ENCODE assay signal across 18 cellular contexts in the genomic region with DNA sequence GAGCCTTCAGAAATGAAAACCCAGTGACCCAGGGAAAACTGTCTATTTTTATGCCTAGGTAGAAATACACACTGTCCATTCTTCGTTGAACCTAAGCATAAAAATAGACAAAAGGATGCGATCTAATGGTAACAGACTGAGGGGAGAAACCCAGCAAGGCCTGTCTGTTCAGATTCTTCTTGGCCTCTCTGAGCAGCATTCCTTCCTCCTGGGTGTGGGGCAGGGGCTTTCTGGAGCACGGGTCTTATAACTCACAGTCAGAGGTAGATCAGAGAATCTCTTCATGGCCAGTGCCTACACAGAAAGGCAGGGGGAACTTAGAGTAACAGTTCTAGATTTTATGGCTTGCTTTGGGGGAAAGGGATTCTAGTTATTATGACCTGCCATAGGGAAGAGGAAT. TPM values are rescaled to one million over a fixed set of nuclear protein-coding genes. Genes with fewer than 3 reads are reported as not detected.
DNase-seq lines count a peak whose midpoint lies in the region; ATAC-seq, FAIRE-seq and TF ChIP-seq lines count a peak whose summit lies in the region.
"Had no signal": no experiment of that assay in that cellular context is flagged by ENCODE, and none has a peak within 500 bp of the region (broad histone marks: within the 10 kb centered on the region; RNA-seq: fewer than 3 reads in every experiment).

No MANE protein-coding gene starts in this region.

- POLR2A ChIA-PET in activated B cell treated with CpG ODN at 0.5 μM for 24 hours (lab: Charles Lee), result interaction anchor here (0.7 to 5.8 kb wide), 8 partner anchors 9 to 68 kb away, joined by 3 to 62 read pairs (median 16); partner anchors contain the start of gene EML4
- POLR2A ChIA-PET in HepG2 (lab: Yijun Ruan, JAX), result interaction anchor here (4.1 kb wide), 1 partner anchor 31 kb away, joined by 110 read pairs; no protein-coding TSS in a partner anchor

- BruUV-seq in HepG2 (replicated peaks; lab: Mats Ljungman, UMichigan), result no TSS peak
- BruUV-seq in Calu3 (replicated peaks; lab: Mats Ljungman, UMichigan), result no TSS peak

- no peak overlapping the region for H3K4me3 ChIP-seq in HepG2 (replicated peaks in 1 of 3; ENCODE audit: insufficient read depth in 1 of 3, low read depth in 2 of 3, low read length in 3 of 3)
- H3K4me3 ChIP-seq: esophagus squamous epithelium, testis had no signal

- no peak overlapping the region for H2AFZ ChIP-seq in HepG2 (ENCODE audit: low read length)

- 90% methylated on average over 3 of the region's 3 CpGs for WGBS in HepG2 (ENCODE audit: low lambda C conversion rate)

- peaks cover 82% of the 10 kb centered on the region for H3K4me1 ChIP-seq in HepG2 (ENCODE audit: insufficient read depth, low read length)

- TF ChIP-seq EP300 in HepG2 (IDR thresholded peaks at IDR 0.05; ENCODE audit: low read depth in 2 of 2, low read length in 2 of 2) (no peak), HepG2 (CRISPR knock-in tag; IDR thresholded peaks at IDR 0.05; ENCODE audit: borderline replicate concordance) (no peak)

- H3K9me3 Mint-ChIP-seq in activated CD8-positive, alpha-beta memory T cell treated with anti-CD3 and anti-CD28 coated beads, Interleukin-2, amount 10 ng/mL, durations not matched to agents 7 days and 5 days (ENCODE audit: low read depth), result peaks cover 2% of the 10 kb centered on the region
- H3K9me3 Mint-ChIP-seq in activated B cell treated with CpG ODN at 0.5 μM for 24 hours, result no peaks in the 10 kb centered on the region
- peaks cover 12 to 15% of the 10 kb centered on the region in 2 donors for H3K9me3 Mint-ChIP-seq in stimulated activated naive CD8-positive, alpha-beta T cell treated with anti-CD3 and anti-CD28 coated beads, Interleukin-15, amount 100 ng/mL, for 72 hours
- H3K9me3 Mint-ChIP-seq in Calu3 (ENCODE audit: low read depth, unreplicated experiment), result peaks cover 4% of the 10 kb centered on the region

- peak overlapping the region; percentile 63 for H3K27ac Mint-ChIP-seq in activated CD8-positive, alpha-beta memory T cell treated with anti-CD3 and anti-CD28 coated beads, Interleukin-2, amount 10 ng/mL, durations not matched to agents 7 days and 5 days
- no peak overlapping the region for H3K27ac Mint-ChIP-seq in activated B cell treated with CpG ODN at 0.5 μM for 24 hours
- peak overlapping the region; percentile 42 to 80 for H3K27ac Mint-ChIP-seq in stimulated activated naive CD8-positive, alpha-beta T cell treated with anti-CD3 and anti-CD28 coated beads, Interleukin-15, amount 100 ng/mL, for 72 hours
- H3K27ac Mint-ChIP-seq in Calu3 (ENCODE audit: unreplicated experiment), result no peak overlapping the region
- H3K27ac Mint-ChIP-seq: progenitor cell of endocrine pancreas had no signal

- intact Hi-C loops in activated B cell treated with CpG ODN at 0.5 μM for 24 hours (cut with micrococcal nuclease) (loop anchor here (5.0 to 10.0 kb wide), 2 partner anchors 1068 to 1891 kb away; partner anchors contain the start of gene LRPPRC), HepG2 (cut with micrococcal nuclease; ENCODE audit: unreplicated experiment) (no loop called here), Calu3 (cut with micrococcal nuclease; ENCODE audit: unreplicated experiment) (no loop called here)

- no peak for FAIRE-seq in HepG2 (lab: Jason Lieb, UNC)
- FAIRE-seq: RCC 7860 had no signal

- peaks cover 8% of the 10 kb centered on the region; the same call in 1 of the 2 replicates for H3K9me3 ChIP-seq in HepG2 (ENCODE audit: low read length)
- H3K9me3 ChIP-seq: esophagus squamous epithelium, testis had no signal

- no peak for ATAC-seq in activated CD8-positive, alpha-beta memory T cell treated with anti-CD3 and anti-CD28 coated beads, Interleukin-2, amount 10 ng/mL, durations not matched to agents 7 days and 5 days
- ATAC-seq in activated B cell treated with CpG ODN at 0.5 μM for 24 hours (ENCODE audit: low read depth) (no peak), HepG2 (no peak)
- no peak for ATAC-seq in stimulated activated naive CD8-positive, alpha-beta T cell treated with anti-CD3 and anti-CD28 coated beads, Interleukin-15, amount 100 ng/mL, for 72 hours

- no peak for TF ChIP-seq POLR2A in HepG2 (IDR thresholded peaks at IDR 0.05; ENCODE audit: insufficient read depth in 1 of 2, low read depth in 2 of 2, low read length in 2 of 2)

- peaks cover 16% of the 10 kb centered on the region for H3K79me2 ChIP-seq in HepG2 (ENCODE audit: insufficient read depth, low read length)

- in situ Hi-C loops in HepG2 (cut with HindIII; ENCODE audit: extremely low pct_ligation_motif_present, low pct_unique_long_range_greater_than_20kb), result no loop called here

- TF ChIP-seq RAD21 in HepG2 (CRISPR knock-in tag; IDR thresholded peaks at IDR 0.05), result no peak

- CTCF ChIA-PET in activated CD8-positive, alpha-beta memory T cell treated with anti-CD3 and anti-CD28 coated beads, Interleukin-2, amount 10 ng/mL, durations not matched to agents 7 days and 5 days (lab: Charles Lee), result interaction anchor here (1.3 to 2.2 kb wide), 2 partner anchors 29 to 31 kb away, joined by 5 to 7 read pairs; no protein-coding TSS in a partner anchor
- CTCF ChIA-PET in activated B cell treated with CpG ODN at 0.5 μM for 24 hours (lab: Charles Lee) (no interaction called here), HepG2 (lab: Yijun Ruan, JAX; ENCODE audit: low intra/inter-chr PET ratio, low total read pairs) (no interaction called here), Calu3 (lab: Charles Lee) (no interaction called here)

- no peaks in the 10 kb centered on the region for H3K36me3 ChIP-seq in HepG2 (replicated peaks in 1 of 2; ENCODE audit: control insufficient read depth in 1 of 2, insufficient read depth in 2 of 2, low read length in 2 of 2)
- H3K36me3 ChIP-seq: esophagus squamous epithelium had no signal

- DNase-seq in activated CD8-positive, alpha-beta memory T cell treated with anti-CD3 and anti-CD28 coated beads, Interleukin-2, amount 10 ng/mL, durations not matched to agents 7 days and 5 days, result no peak
- no peak for DNase-seq in activated CD8-positive, alpha-beta memory T cell treated with anti-CD3 and anti-CD28 coated beads, Interleukin-2, amount 50 U/mL, for 4 hours
- no peak for DNase-seq in activated B cell treated with CpG ODN at 0.5 μM for 24 hours
- DNase-seq in HepG2 (ENCODE audit: low spot score), result no peak
- DNase-seq in stimulated activated naive CD8-positive, alpha-beta T cell treated with anti-CD3 and anti-CD28 coated beads, Interleukin-15, amount 100 ng/mL, for 72 hours, result no peak
- no peak for DNase-seq in NCI-H446 (lab: John Stamatoyannopoulos, UW)
- no peak for DNase-seq in Calu3
- DNase-seq in DMS53 (lab: John Stamatoyannopoulos, UW), result no peak
- DNase-seq: ACHN, anterior cingulate cortex, esophagus squamous epithelium, Karpas-422, kidney glomerular epithelial cell, NCI-H146, NCI-H510A, testis had no signal

- H3K27me3 Mint-ChIP-seq in activated CD8-positive, alpha-beta memory T cell treated with anti-CD3 and anti-CD28 coated beads, Interleukin-2, amount 10 ng/mL, durations not matched to agents 7 days and 5 days, result no peaks in the 10 kb centered on the region
- no peaks in the 10 kb centered on the region for H3K27me3 Mint-ChIP-seq in activated B cell treated with CpG ODN at 0.5 μM for 24 hours
- H3K27me3 Mint-ChIP-seq in stimulated activated naive CD8-positive, alpha-beta T cell treated with anti-CD3 and anti-CD28 coated beads, Interleukin-15, amount 100 ng/mL, for 72 hours, result no peaks in the 10 kb centered on the region
- no peaks in the 10 kb centered on the region for H3K27me3 Mint-ChIP-seq in Calu3 (ENCODE audit: unreplicated experiment)
- H3K27me3 Mint-ChIP-seq: progenitor cell of endocrine pancreas had no signal

- no peaks in the 10 kb centered on the region for H3K27me3 ChIP-seq in HepG2 (ENCODE audit: control insufficient read depth in 1 of 2, insufficient read depth in 2 of 2, low read length in 2 of 2)
- H3K27me3 ChIP-seq: esophagus squamous epithelium, testis had no signal

- peaks cover 14% of the 10 kb centered on the region for H3K36me3 Mint-ChIP-seq in activated CD8-positive, alpha-beta memory T cell treated with anti-CD3 and anti-CD28 coated beads, Interleukin-2, amount 10 ng/mL, durations not matched to agents 7 days and 5 days
- H3K36me3 Mint-ChIP-seq in activated B cell treated with CpG ODN at 0.5 μM for 24 hours (ENCODE audit: low read depth) (no peaks in the 10 kb centered on the region), Calu3 (ENCODE audit: insufficient read depth, unreplicated experiment) (peaks cover 14% of the 10 kb centered on the region)

- no peak overlapping the region for H3K4me3 Mint-ChIP-seq in activated CD8-positive, alpha-beta memory T cell treated with anti-CD3 and anti-CD28 coated beads, Interleukin-2, amount 10 ng/mL, durations not matched to agents 7 days and 5 days
- H3K4me3 Mint-ChIP-seq in activated B cell treated with CpG ODN at 0.5 μM for 24 hours (peak overlapping the region; percentile 55), Calu3 (ENCODE audit: low read depth, unreplicated experiment) (no peak overlapping the region)
- H3K4me3 Mint-ChIP-seq in stimulated activated naive CD8-positive, alpha-beta T cell treated with anti-CD3 and anti-CD28 coated beads, Interleukin-15, amount 100 ng/mL, for 72 hours, result no peak overlapping the region

- TF ChIP-seq CTCF in activated B cell treated with CpG ODN at 0.5 μM for 24 hours (IDR thresholded peaks at IDR 0.05) (no peak), HepG2 (CRISPR knock-in tag; IDR thresholded peaks at IDR 0.05) (no peak), Calu3 (IDR thresholded peaks at IDR 0.05; ENCODE audit: unreplicated experiment) (no peak)

- no peaks in the 10 kb centered on the region for H4K20me1 ChIP-seq in HepG2 (ENCODE audit: insufficient read depth, low read length)

- H3K9ac ChIP-seq in HepG2 (ENCODE audit: insufficient read depth, low read depth, low read length), result no peak overlapping the region

- peak overlapping the region; percentile 76 for H3K27ac ChIP-seq in HepG2 (ENCODE audit: extremely low read length, insufficient read depth, low read length)
- H3K27ac ChIP-seq: testis had no signal

- no peak overlapping the region for H3K4me2 ChIP-seq in HepG2 (ENCODE audit: low read depth, low read length)

- H3K4me1 Mint-ChIP-seq in activated CD8-positive, alpha-beta memory T cell treated with anti-CD3 and anti-CD28 coated beads, Interleukin-2, amount 10 ng/mL, durations not matched to agents 7 days and 5 days, result peaks cover 50% of the 10 kb centered on the region
- H3K4me1 Mint-ChIP-seq in activated B cell treated with CpG ODN at 0.5 μM for 24 hours, result peaks cover 30% of the 10 kb centered on the region
- peaks cover 39% of the 10 kb centered on the region for H3K4me1 Mint-ChIP-seq in stimulated activated naive CD8-positive, alpha-beta T cell treated with anti-CD3 and anti-CD28 coated beads, Interleukin-15, amount 100 ng/mL, for 72 hours
- peaks cover 16% of the 10 kb centered on the region for H3K4me1 Mint-ChIP-seq in Calu3 (ENCODE audit: low read depth, unreplicated experiment)

RNA-seq across cellular contexts. Expression of gene PKDCC, which starts 56.0 kb away (rescaled TPM):
- total RNA-seq in activated CD8-positive, alpha-beta memory T cell treated with anti-CD3 and anti-CD28 coated beads, Interleukin-2, amount 10 ng/mL, durations not matched to agents 7 days and 5 days, result not detected
- 0.24 TPM in 1 of 2 replicates, not detected in the other for total RNA-seq in activated B cell treated with CpG ODN at 0.5 μM for 24 hours
- 28.5 and 52.6 TPM in 2 replicates for total RNA-seq in HepG2 (2016; rRNA removed; fragmentation: Illumina TruSeq; extraction: Trizol)
- total RNA-seq in HepG2 (2016; cell fraction: cytosol; rRNA removed; fragmentation: Illumina TruSeq; extraction: Trizol; ENCODE audit: low read depth), result 29.8 and 32.7 TPM in 2 replicates
- 26.0 and 48.3 TPM in 2 replicates for total RNA-seq in HepG2 (2016; cell fraction: insoluble cytoplasmic fraction; rRNA removed; fragmentation: Illumina TruSeq; extraction: Trizol)
- total RNA-seq in HepG2 (2016; cell fraction: membrane; rRNA removed; fragmentation: Illumina TruSeq; extraction: Trizol), result 54.4 and 56.9 TPM in 2 replicates
- 54.4 and 55.1 TPM in 2 replicates for total RNA-seq in HepG2 (2016; cell fraction: nucleus; rRNA removed; fragmentation: Illumina TruSeq; extraction: Trizol)
- 58.8 and 61.3 TPM in 2 replicates for polyA plus RNA-seq in HepG2 (2011; rRNA removed)
- 38.5 and 60.7 TPM in 2 replicates for polyA plus RNA-seq in HepG2 (2011; cell fraction: cytosol; rRNA removed)
- 143 and 171 TPM in 2 replicates for polyA plus RNA-seq in HepG2 (2011; cell fraction: nucleus; rRNA removed)
- 40.4 and 41.4 TPM in 2 replicates for polyA plus RNA-seq in HepG2 (2012)
- polyA plus RNA-seq in HepG2 (2016; cell fraction: cytosol; fragmentation: Illumina TruSeq; extraction: Trizol; ENCODE audit: low read depth), result 17.4 and 18.8 TPM in 2 replicates
- polyA plus RNA-seq in HepG2 (2016; cell fraction: insoluble cytoplasmic fraction; fragmentation: Illumina TruSeq; extraction: Trizol; ENCODE audit: low read depth), result 22.6 and 27.6 TPM in 2 replicates
- 33.9 and 35.9 TPM in 2 replicates for polyA plus RNA-seq in HepG2 (2016; cell fraction: membrane; fragmentation: Illumina TruSeq; extraction: Trizol; ENCODE audit: low read depth)
- polyA plus RNA-seq in HepG2 (2016; cell fraction: nucleus; fragmentation: Illumina TruSeq; extraction: Trizol; ENCODE audit: insufficient read depth, low read depth), result 102 and 113 TPM in 2 replicates
- 71.1 and 76.2 TPM in 2 replicates for polyA minus RNA-seq in HepG2 (2011; rRNA and poly(A)+ RNA removed; ENCODE audit: low replicate concordance)
- 18.8 and 24.4 TPM in 2 replicates for polyA minus RNA-seq in HepG2 (2011; cell fraction: cytosol; rRNA and poly(A)+ RNA removed)
- polyA minus RNA-seq in HepG2 (2011; cell fraction: nucleus; rRNA and poly(A)+ RNA removed), result 23.2 and 26.8 TPM in 2 replicates
- 11.3 and 12.5 TPM in 2 replicates for total RNA-seq in Calu3 (2022)

Comparison
In these comparisons a context has a peak if more than half of its experiments do, and no peak if none do; other contexts are left out.
1. H3K27ac Mint-ChIP-seq: peak in activated CD8-positive, alpha-beta memory T cell treated with anti-CD3 and anti-CD28 coated beads, Interleukin-2, amount 10 ng/mL, durations not matched to agents 7 days and 5 days (single experiment) and stimulated activated naive CD8-positive, alpha-beta T cell treated with anti-CD3 and anti-CD28 coated beads, Interleukin-15, amount 100 ng/mL, for 72 hours (2 of 2); none in activated B cell treated with CpG ODN at 0.5 μM for 24 hours (single experiment) and Calu3 (single experiment).